In the genomic region with DNA sequence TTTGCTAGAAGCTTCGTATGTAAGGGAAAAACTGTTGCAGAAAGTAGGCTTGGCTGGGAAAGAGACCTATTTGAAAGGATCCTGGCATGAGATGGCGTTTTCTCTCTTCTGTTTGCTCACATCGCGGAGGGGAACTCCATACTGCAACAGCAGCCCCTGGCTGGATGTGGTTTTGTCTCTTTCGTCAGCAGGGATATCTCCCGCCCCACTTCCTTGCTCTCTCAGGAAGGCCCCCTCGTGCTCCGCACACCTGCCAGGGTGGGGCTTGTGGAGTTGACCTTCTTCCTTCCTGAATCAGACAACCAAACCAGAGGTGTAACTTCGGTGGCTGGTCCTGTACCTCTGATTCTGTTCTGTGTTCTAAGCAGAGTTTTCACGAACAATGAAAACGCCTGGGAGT, we compare ENCODE assay signal across 11 cellular contexts. TPM values are rescaled to one million over a fixed set of nuclear protein-coding genes. Genes with fewer than 3 reads are reported as not detected.
DNase-seq lines count a peak whose midpoint lies in the region; ATAC-seq, FAIRE-seq and TF ChIP-seq lines count a peak whose summit lies in the region.
"Had no signal": no experiment of that assay in that cellular context is flagged by ENCODE, and none has a peak within 500 bp of the region (broad histone marks: within the 10 kb centered on the region; RNA-seq: fewer than 3 reads in every experiment).

No MANE protein-coding gene starts in this region.

- DNase-seq in CD1c-positive myeloid dendritic cell (ENCODE audit: extremely low spot score) (peak; percentile 28), HTR-8/SVneo (ENCODE audit: insufficient read length, low spot score) (no peak), fibroblast of pulmonary artery (ENCODE audit: low read depth) (peak; percentile 29), RCC 7860 (ENCODE audit: low spot score) (no peak), prostate gland (ENCODE audit: low spot score) (no peak)
- peak; percentile 35 for DNase-seq in activated CD4-positive, alpha-beta T cell treated with anti-CD3 and anti-CD28 coated beads, Interleukin-2, amount 50 U/mL, for 1 hour
- DNase-seq: brain microvascular endothelial cell, HCEC 1CT had no signal

- TF ChIP-seq CTCF in fibroblast of pulmonary artery (IDR thresholded peaks at IDR 0.05; ENCODE audit: low read length, missing control alignments), result no peak
- TF ChIP-seq CTCF in prostate gland (IDR thresholded peaks at IDR 0.05), result no peak

- intact Hi-C loops in prostate gland (cut with DNase I), result loop anchor here (10.0 kb wide), 1 partner anchor 299 kb away; no protein-coding TSS in a partner anchor

- H3K9me3 ChIP-seq in prostate gland, result no peaks in the 10 kb centered on the region
- H3K9me3 ChIP-seq: tibial nerve had no signal

- H3K4me3 ChIP-seq in fibroblast of pulmonary artery (replicated peaks; ENCODE audit: low read depth, low read length) (no peak overlapping the region), prostate gland (no peak overlapping the region)
- H3K4me3 ChIP-seq: tibial nerve had no signal

- no peaks in the 10 kb centered on the region for H3K27me3 ChIP-seq in prostate gland (replicated peaks; ENCODE audit: insufficient read depth)
- H3K27me3 ChIP-seq: brain microvascular endothelial cell, tibial nerve had no signal

- FAIRE-seq in HTR-8/SVneo (lab: Jason Lieb, UNC) (peak; percentile 16), RCC 7860 (lab: Jason Lieb, UNC) (no peak)

- WGBS in prostate gland, result 39% methylated on average over 11 of the region's 11 CpGs

- no peaks in the 10 kb centered on the region for H3K4me1 ChIP-seq in prostate gland (replicated peaks)

- ATAC-seq in activated CD4-positive, CD25-positive, alpha-beta regulatory T cell treated with anti-CD3 and anti-CD28 coated beads, Interleukin-2, amount 50 U/mL, for 24 hours, result no peak
- ATAC-seq in GM21529 (IDR thresholded peaks at IDR 0.05; ENCODE audit: unreplicated experiment), result no peak

- no peaks in the 10 kb centered on the region for H3K36me3 ChIP-seq in prostate gland
- H3K36me3 ChIP-seq: brain microvascular endothelial cell, tibial nerve had no signal

- H3K27ac ChIP-seq in prostate gland, result no peak overlapping the region
- H3K27ac ChIP-seq: brain microvascular endothelial cell, tibial nerve had no signal

- TF ChIP-seq POLR2A in prostate gland (IDR thresholded peaks at IDR 0.05), result no peak

RNA-seq across cellular contexts. Expression of a gene that starts 26.4 kb away (rescaled TPM):
- 10 to 100 TPM; 14.9 to 25.1 TPM for total RNA-seq in prostate gland

Comparison
In these comparisons a context has a peak if more than half of its experiments do, and no peak if none do; other contexts are left out.
1. DNase-seq: peak in CD1c-positive myeloid dendritic cell (single experiment), activated CD4-positive, alpha-beta T cell treated with anti-CD3 and anti-CD28 coated beads, Interleukin-2, amount 50 U/mL, for 1 hour (single experiment) and fibroblast of pulmonary artery (single experiment); none in HTR-8/SVneo (single experiment), RCC 7860 (single experiment) and prostate gland (single experiment).